ENCODE assay signal across 8 cellular contexts in the genomic region with DNA sequence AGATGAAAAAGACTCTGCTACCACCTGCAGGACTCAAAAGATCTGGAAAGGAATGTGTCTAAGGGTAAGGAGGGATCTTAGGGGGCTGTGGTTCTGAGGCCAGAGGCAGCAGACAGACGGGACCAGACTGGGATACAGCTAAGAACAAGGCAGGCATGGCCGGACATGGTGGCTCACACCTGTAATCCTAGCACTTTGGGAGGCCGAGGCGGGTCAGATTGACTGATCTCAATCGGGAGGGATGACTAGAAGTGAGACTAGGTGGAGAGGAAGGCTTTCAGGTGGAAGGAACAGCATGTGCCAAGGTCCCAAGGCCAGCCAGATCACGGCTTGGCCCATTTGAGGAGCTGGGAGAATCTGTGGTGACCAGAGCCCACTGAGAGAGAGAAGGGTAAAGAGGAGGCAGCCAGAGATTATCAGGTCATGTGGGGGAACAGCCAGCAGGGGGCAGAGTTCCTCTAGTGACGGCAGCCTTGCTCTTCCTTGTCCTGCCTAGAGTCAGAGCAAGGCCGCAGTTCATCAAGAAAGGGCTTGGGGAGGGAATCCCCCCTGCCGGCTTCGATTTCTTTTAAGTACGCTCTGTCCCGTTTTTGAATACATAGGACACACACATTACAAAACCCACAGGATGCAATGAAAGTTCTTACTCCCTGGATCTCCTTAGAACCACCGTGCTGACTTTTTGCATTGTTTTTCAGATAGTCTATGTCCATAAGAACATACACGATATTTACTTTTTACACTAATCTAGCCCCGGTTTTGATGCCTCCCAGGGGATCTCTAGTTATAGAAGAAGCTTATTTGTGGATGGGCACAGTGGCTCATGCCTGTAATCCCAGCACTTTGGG. TPM values are rescaled to one million over a fixed set of nuclear protein-coding genes. Genes with fewer than 3 reads are reported as not detected.
DNase-seq lines count a peak whose midpoint lies in the region; ATAC-seq and TF ChIP-seq lines count a peak whose summit lies in the region.

No MANE protein-coding gene starts in this region.

- WGBS in stomach, 5 donors = 33 to 39% (median 36%) methylated on average over 15 of the region's 15 CpGs

- H4K20me1 ChIP-seq in PC-9 (ENCODE audit: insufficient read depth) = peaks cover 2% of the 10 kb centered on the region
- no peaks in the 10 kb centered on the region for H4K20me1 ChIP-seq in fibroblast of lung (ENCODE audit: control insufficient read depth, extremely low read depth, insufficient read depth, low read length)

- H3K4me1 ChIP-seq in PC-9 (replicated peaks; ENCODE audit: insufficient read depth) (peaks cover 10% of the 10 kb centered on the region), fibroblast of lung (ENCODE audit: control insufficient read depth, extremely low read depth, insufficient read depth, low read length) (peaks cover 16% of the 10 kb centered on the region), neuron (ENCODE audit: insufficient read depth, low read length) (peaks cover 20% of the 10 kb centered on the region), stomach (peaks cover 32 to 64% (median 48%) of the 10 kb centered on the region in 4 donors)

- no peak for TF ChIP-seq POLR2A in stomach (IDR thresholded peaks at IDR 0.05)

- H3K27me3 Mint-ChIP-seq in activated T-cell treated with anti-CD3 and anti-CD28 coated beads, Interleukin-2, amount 50 U/mL, for 24 hours = peaks cover 66% of the 10 kb centered on the region

- H2AFZ ChIP-seq in PC-9 = no peak overlapping the region
- no peak overlapping the region for H2AFZ ChIP-seq in fibroblast of lung (ENCODE audit: low read length)
- no peak overlapping the region for H2AFZ ChIP-seq in neuron (ENCODE audit: low read depth, low read length)

- H3K9me3 Mint-ChIP-seq in activated T-cell treated with anti-CD3 and anti-CD28 coated beads, Interleukin-2, amount 50 U/mL, for 24 hours = no peaks in the 10 kb centered on the region

- H3F3A ChIP-seq in PC-9 (ENCODE audit: insufficient read depth, low read depth) = peaks cover 19% of the 10 kb centered on the region; the same call in 1 of the 2 replicates

- no peaks in the 10 kb centered on the region for H3K36me3 Mint-ChIP-seq in activated T-cell treated with anti-CD3 and anti-CD28 coated beads, Interleukin-2, amount 50 U/mL, for 24 hours (ENCODE audit: low read depth)

- peak overlapping the region; percentile 4 for H3K27ac Mint-ChIP-seq in activated T-cell treated with anti-CD3 and anti-CD28 coated beads, Interleukin-2, amount 50 U/mL, for 24 hours

- H3K27me3 ChIP-seq in PC-9 (ENCODE audit: insufficient read depth, low read depth) (0 out of 2 replicates have a peak, but pooled peaks cover 7% of the 10 kb centered on the region), fibroblast of lung (ENCODE audit: control insufficient read depth, insufficient read depth, low read length) (peaks cover 13% of the 10 kb centered on the region), neuron (ENCODE audit: insufficient read depth, low read length) (peaks cover 32% of the 10 kb centered on the region), stomach (peaks cover 0 to 44% (median 36%) of the 10 kb centered on the region in 3 donors)

- POLR2A ChIA-PET in PC-9 (lab: Charles Lee; ENCODE audit: unreplicated experiment) = interaction anchor here (0.7 kb wide), 2 partner anchors 57 to 416 kb away, joined by 3 to 11 read pairs; no protein-coding TSS in a partner anchor

- BruUV-seq in PC-9 (replicated peaks; lab: Mats Ljungman, UMichigan) = no TSS peak

- H3K36me3 ChIP-seq in PC-9 (ENCODE audit: low read depth) = no peaks in the 10 kb centered on the region
- H3K36me3 ChIP-seq in fibroblast of lung (ENCODE audit: control insufficient read depth, insufficient read depth, low read length) = no peaks in the 10 kb centered on the region
- H3K36me3 ChIP-seq in neuron (ENCODE audit: insufficient read depth, low read length) = no peaks in the 10 kb centered on the region
- no peaks in the 10 kb centered on the region for H3K36me3 ChIP-seq in stomach

- no peaks in the 10 kb centered on the region for H3K9me2 ChIP-seq in PC-9 (ENCODE audit: insufficient read depth)

- peaks cover 52% of the 10 kb centered on the region for H3K4me1 Mint-ChIP-seq in activated T-cell treated with anti-CD3 and anti-CD28 coated beads, Interleukin-2, amount 50 U/mL, for 24 hours (ENCODE audit: low read depth)

- ATAC-seq in GM19463 (IDR thresholded peaks at IDR 0.05; ENCODE audit: unreplicated experiment) = no peak

- DNase-seq in GM03348 (ENCODE audit: low spot score) (peak; percentile 87), PC-9 (peak; percentile 66 to 85), fibroblast of lung (ENCODE audit: low read depth in 2 of 2) (peak; percentile 57 to 77), stomach (peak; percentile 86)
- peak; percentile 68 for DNase-seq in Jurkat, Clone E6-1 (ENCODE audit: low read depth, low spot score)
- peak; percentile 89 for DNase-seq in activated T-cell treated with anti-CD3 and anti-CD28 coated beads, Interleukin-2, amount 50 U/mL, for 24 hours

- TF ChIP-seq EP300 in stomach (IDR thresholded peaks at IDR 0.05) = no peak

- H3K79me2 ChIP-seq in PC-9 (ENCODE audit: low read depth) = peaks cover 13% of the 10 kb centered on the region
- no peaks in the 10 kb centered on the region for H3K79me2 ChIP-seq in fibroblast of lung (ENCODE audit: control insufficient read depth, insufficient read depth, low read length)

- peak; percentile 88 for TF ChIP-seq CTCF in PC-9 (conservative IDR thresholded peaks at IDR 0.05)
- TF ChIP-seq CTCF in fibroblast of lung (conservative IDR thresholded peaks at IDR 0.05 in 1 of 2, IDR thresholded peaks at IDR 0.05 in 1 of 2; ENCODE audit: low read depth in 1 of 2, low read length in 2 of 2) = peak; percentile 79 to 80
- TF ChIP-seq CTCF in stomach (IDR thresholded peaks at IDR 0.05) = peak in 5 of 7 experiments; percentile 58 to 86 (median 77)

- H3K9me3 ChIP-seq in PC-9 (ENCODE audit: insufficient read depth, low read depth) (no peaks in the 10 kb centered on the region), fibroblast of lung (ENCODE audit: control insufficient read depth, insufficient read depth, low read depth, low read length) (no peaks in the 10 kb centered on the region), neuron (ENCODE audit: low read length) (no peaks in the 10 kb centered on the region), stomach (no peaks in the 10 kb centered on the region)

- CTCF ChIA-PET in PC-9 (lab: Charles Lee) = interaction anchor here (0.6 to 10.9 kb wide), 7 partner anchors 15 to 146 kb away, joined by 3 to 159 read pairs (median 4); a partner anchor contains a TSS

- intact Hi-C loops in PC-9 (cut with micrococcal nuclease; ENCODE audit: unreplicated experiment) = loop anchor here (1.0 to 10.0 kb wide), 5 partner anchors 78 to 1718 kb away; a partner anchor contains a TSS
- intact Hi-C loops in stomach (cut with DNase I; ENCODE audit: low total_unique reads) = loop anchor here (5.0 kb wide), 1 partner anchor 78 kb away; a partner anchor contains a TSS

- H3K27ac ChIP-seq in PC-9 (no peak overlapping the region), fibroblast of lung (ENCODE audit: insufficient read depth, low read length) (no peak overlapping the region), stomach (no peak overlapping the region)

- H3K4me3 ChIP-seq in Jurkat, Clone E6-1 (ENCODE audit: low read length) = no peak overlapping the region
- no peak overlapping the region for H3K4me3 ChIP-seq in PC-9
- no peak overlapping the region for H3K4me3 ChIP-seq in fibroblast of lung (replicated peaks in 1 of 4; ENCODE audit: control extremely low read depth in 1 of 4, insufficient read depth in 1 of 4, low read depth in 3 of 4, low read length in 4 of 4)
- peak overlapping the region; percentile 7 for H3K4me3 ChIP-seq in neuron (ENCODE audit: low read length)
- H3K4me3 ChIP-seq in stomach = no peak overlapping the region

- H3K4me2 ChIP-seq in PC-9 (no peak overlapping the region), fibroblast of lung (ENCODE audit: extremely low read depth, insufficient read depth, low read length) (no peak overlapping the region)

- no peak overlapping the region for H3K9ac ChIP-seq in fibroblast of lung (ENCODE audit: insufficient read depth, low read length)

- no peak overlapping the region for H3K4me3 Mint-ChIP-seq in activated T-cell treated with anti-CD3 and anti-CD28 coated beads, Interleukin-2, amount 50 U/mL, for 24 hours

RNA-seq across cellular contexts. Expression of a gene that starts 2.6 kb away (rescaled TPM):
- polyA plus RNA-seq in Jurkat, Clone E6-1 (2012; ENCODE audit: insufficient read depth, insufficient read length) = not detected
- 5.7 and 9.0 TPM in 2 replicates for total RNA-seq in PC-9 (2021)
- total RNA-seq in fibroblast of lung = 30.6 and 33.7 TPM in 2 replicates
- 2.7 and 22.3 TPM in 2 replicates for polyA plus RNA-seq in fibroblast of lung
- 4.4 and 29.0 TPM in 2 replicates for polyA plus RNA-seq in fibroblast of lung (2012)
- polyA minus RNA-seq in fibroblast of lung (ENCODE audit: low replicate concordance) = 5.5 and 35.1 TPM in 2 replicates
- 10 to 100 TPM in 1 of 5 donors, 1 to 10 TPM in 4; 1.7 to 91.2 (median 4.1) TPM for total RNA-seq in stomach
- 1 to 10 TPM in 1 of 3 donors, under 1 TPM in 2; 0.56 to 3.9 (median 0.61) TPM for polyA plus RNA-seq in stomach

RNA-seq across cellular contexts. Expression of a gene that starts 3.2 kb away (rescaled TPM):
- 1.2 TPM for polyA plus RNA-seq in Jurkat, Clone E6-1 (2012; ENCODE audit: insufficient read depth, insufficient read length)
- total RNA-seq in PC-9 (2021) = 13.0 TPM in 2 replicates
- total RNA-seq in fibroblast of lung = 0.26 and 0.50 TPM in 2 replicates
- polyA plus RNA-seq in fibroblast of lung = 0.07 and 0.25 TPM in 2 replicates
- polyA plus RNA-seq in fibroblast of lung (2012) = 0.07 and 0.33 TPM in 2 replicates
- polyA minus RNA-seq in fibroblast of lung (ENCODE audit: low replicate concordance) = 0.08 and 0.22 TPM in 2 replicates
- total RNA-seq in stomach = 1 to 10 TPM in 4 of 5 donors, not detected in 1; 1.5 to 3.2 (median 2.9) TPM
- under 1 TPM; 0.15 to 0.60 (median 0.44) TPM for polyA plus RNA-seq in stomach
